ENCODE assay signal across 21 cellular contexts in genomic region chr13:34243396-34243795, GRCh38.
"Had no signal": no experiment of that assay in that cellular context is flagged by ENCODE, and none has a peak within 500 bp of the region (broad histone marks: within the 10 kb centered on the region; RNA-seq: fewer than 3 reads in every experiment).

No MANE protein-coding gene starts in this region.

- H3K27me3 ChIP-seq: brain microvascular endothelial cell had no signal

- H3K36me3 Mint-ChIP-seq: activated naive CD8-positive, alpha-beta T cell had no signal

- H3K27me3 Mint-ChIP-seq: activated naive CD8-positive, alpha-beta T cell; activated T-cell treated with anti-CD3 and anti-CD28 coated beads, Interleukin-2, amount 50 U/mL, for 24 hours; T-helper 17 cell had no signal

- ATAC-seq: activated CD8-positive, alpha-beta T cell treated with anti-CD3 and anti-CD28 coated beads, Interleukin-2, amount 10 ng/mL, durations not matched to agents 7 days and 5 days; PC-3; T-helper 17 cell; WTC11 had no signal

- DNase-seq: activated CD4-positive, alpha-beta T cell treated with anti-CD3 and anti-CD28 coated beads for 48 hours; activated CD4-positive, alpha-beta T cell treated with anti-CD3 and anti-CD28 coated beads, Interleukin-2, amount 50 U/mL, for 4 hours; activated CD4-positive, CD25-positive, alpha-beta regulatory T cell treated with anti-CD3 and anti-CD28 coated beads, Interleukin-2, amount 50 U/mL, for 72 hours; activated CD8-positive, alpha-beta memory T cell treated with anti-CD3 and anti-CD28 coated beads, Interleukin-2, amount 50 U/mL, for 48 hours; activated CD8-positive, alpha-beta T cell treated with anti-CD3 and anti-CD28 coated beads, Interleukin-2, amount 10 ng/mL, durations not matched to agents 7 days and 5 days; activated effector memory CD4-positive, alpha-beta T cell treated with anti-CD3 and anti-CD28 coated beads, Interleukin-2, amount 50 U/mL, for 16 hours; activated naive CD4-positive, alpha-beta T cell treated with Interleukin-2 at 50 U/mL for 16 hours; activated T-cell treated with anti-CD3 and anti-CD28 coated beads, Interleukin-2, amount 50 U/mL, for 24 hours; brain microvascular endothelial cell; NCI-H1105 treated with DMSO at 0.1 percent for 48 hours; NCI-H1436 treated with DMSO at 0.1 percent for 48 hours; NCI-H187; NCI-H2081; NCI-H524 treated with DMSO at 0.1 percent for 48 hours; PC-3; SIG-M5; T-helper 17 cell; T-helper 9 cell had no signal

- H3K27ac Mint-ChIP-seq: activated CD8-positive, alpha-beta T cell treated with anti-CD3 and anti-CD28 coated beads, Interleukin-2, amount 10 ng/mL, durations not matched to agents 7 days and 5 days; activated naive CD8-positive, alpha-beta T cell; activated T-cell treated with anti-CD3 and anti-CD28 coated beads, Interleukin-2, amount 50 U/mL, for 24 hours; T-helper 17 cell; WTC11 had no signal

- H3K4me3 Mint-ChIP-seq: activated CD8-positive, alpha-beta T cell treated with anti-CD3 and anti-CD28 coated beads, Interleukin-2, amount 10 ng/mL, durations not matched to agents 7 days and 5 days; activated naive CD8-positive, alpha-beta T cell; activated T-cell treated with anti-CD3 and anti-CD28 coated beads, Interleukin-2, amount 50 U/mL, for 24 hours; T-helper 17 cell; WTC11 had no signal

- H3K4me1 Mint-ChIP-seq: T-helper 17 cell, WTC11 had no signal

- H3K36me3 ChIP-seq: brain microvascular endothelial cell had no signal

- H3K27ac ChIP-seq: brain microvascular endothelial cell, KMS-11 had no signal
